In genomic region chr7:135557455-135558336, GRCh38 we compare ENCODE assay signal across 8 cellular contexts. TPM values are rescaled to one million over a fixed set of nuclear protein-coding genes. Genes with fewer than 3 reads are reported as not detected.
DNase-seq lines count a peak whose midpoint lies in the region; ATAC-seq, FAIRE-seq and TF ChIP-seq lines count a peak whose summit lies in the region.

Gene NUP205, plus strand, starts transcription at chr7:135557917. Its CDS starts 28 bp downstream, at chr7:135557945.

- peak within 1 kb of the TSS; percentile 97 for H3K9ac ChIP-seq in OCI-LY1 (ENCODE audit: low read length)

- peak within 1 kb of the TSS; percentile 88 for H3K4me2 ChIP-seq in OCI-LY1 (ENCODE audit: low read length)

- H3K9me3 ChIP-seq in OCI-LY1 (ENCODE audit: low read length) (no peaks in the 10 kb centered on the region), mononuclear cell (ENCODE audit: low read depth, low read length) (no peaks in the 10 kb centered on the region)

- peak within 1 kb of the TSS; percentile 91 for H3K27ac ChIP-seq in OCI-LY1 (ENCODE audit: low read depth, low read length, poor library complexity, severe bottlenecking)

- H3F3A ChIP-seq in OCI-LY1 (ENCODE audit: insufficient read depth, low read length): no peaks in the 10 kb centered on the region

- H3K4me1 ChIP-seq in OCI-LY1 (ENCODE audit: insufficient read depth, low read length, severe bottlenecking) (peaks cover 38% of the 10 kb centered on the region), mononuclear cell (ENCODE audit: insufficient read depth, low read length) (peaks cover 12% of the 10 kb centered on the region)

- H3K27me3 ChIP-seq in OCI-LY1 (ENCODE audit: insufficient read depth, low read length) (no peaks in the 10 kb centered on the region), mononuclear cell (ENCODE audit: insufficient read depth, low read length) (no peaks in the 10 kb centered on the region)

- peak; percentile 67 for FAIRE-seq in D721Med (lab: Jason Lieb, UNC)

- no peaks in the 10 kb centered on the region for H3K9me2 ChIP-seq in OCI-LY1 (ENCODE audit: low read depth, low read length)

- no peak for TF ChIP-seq CTCF in D721Med (IDR thresholded peaks at IDR 0.05; ENCODE audit: insufficient read depth, missing control alignments)
- TF ChIP-seq CTCF in OCI-LY1 (IDR thresholded peaks at IDR 0.05; ENCODE audit: low read length): no peak

- peak within 1 kb of the TSS; percentile 71 for H2AFZ ChIP-seq in OCI-LY1 (ENCODE audit: low read length)

- H3K79me2 ChIP-seq in OCI-LY1 (ENCODE audit: insufficient read depth, low read length): peaks cover 47% of the 10 kb centered on the region

- ATAC-seq in GM21390 (IDR thresholded peaks at IDR 0.05; ENCODE audit: unreplicated experiment): peak; percentile 66

- peak; percentile 63 for DNase-seq in D721Med (ENCODE audit: insufficient read length, low spot score)
- peak in 75 of 76 experiments; percentile 9 to 96 (median 64) for DNase-seq in HUDEP-2 (lab: John Stamatoyannopoulos, UW; ENCODE audit: unreplicated experiment in 76 of 76)
- DNase-seq in activated CD8-positive, alpha-beta memory T cell treated with anti-CD3 and anti-CD28 coated beads, Interleukin-2, amount 50 U/mL, for 24 hours (ENCODE audit: extremely low read depth): peak; percentile 29
- peak; percentile 59 for DNase-seq in epidermal melanocyte (ENCODE audit: insufficient read length, low spot score)
- peak; percentile 46 to 48 for DNase-seq in stimulated activated CD8-positive, alpha-beta memory T cell treated with anti-CD3 and anti-CD28 coated beads, Interleukin-2, amount 100 ng/mL, for 48 hours (ENCODE audit: low read depth in 2 of 2)

- H3K4me3 ChIP-seq in OCI-LY1 (ENCODE audit: low read depth, low read length, poor library complexity, severe bottlenecking) (peak within 1 kb of the TSS; percentile 93), mononuclear cell (ENCODE audit: low read length) (peak within 1 kb of the TSS; percentile 81)

- peaks cover 21% of the 10 kb centered on the region for H3K36me3 ChIP-seq in OCI-LY1 (ENCODE audit: insufficient read depth, low read length)

- H4K20me1 ChIP-seq in OCI-LY1 (ENCODE audit: insufficient read depth, low read length): no peaks in the 10 kb centered on the region

RNA-seq across cellular contexts. Expression of gene NUP205, which starts in this region (rescaled TPM):
- total RNA-seq in mononuclear cell: 42.4 TPM

Comparison
In these comparisons a context has a peak if more than half of its experiments do, and no peak if none do; other contexts are left out.
1. Peak in every context shown above with its lines: DNase-seq, ATAC-seq, H3K4me3 ChIP-seq and H3K27ac ChIP-seq.